Comparison of ENCODE assay signal across 16 cellular contexts in the genomic region with DNA sequence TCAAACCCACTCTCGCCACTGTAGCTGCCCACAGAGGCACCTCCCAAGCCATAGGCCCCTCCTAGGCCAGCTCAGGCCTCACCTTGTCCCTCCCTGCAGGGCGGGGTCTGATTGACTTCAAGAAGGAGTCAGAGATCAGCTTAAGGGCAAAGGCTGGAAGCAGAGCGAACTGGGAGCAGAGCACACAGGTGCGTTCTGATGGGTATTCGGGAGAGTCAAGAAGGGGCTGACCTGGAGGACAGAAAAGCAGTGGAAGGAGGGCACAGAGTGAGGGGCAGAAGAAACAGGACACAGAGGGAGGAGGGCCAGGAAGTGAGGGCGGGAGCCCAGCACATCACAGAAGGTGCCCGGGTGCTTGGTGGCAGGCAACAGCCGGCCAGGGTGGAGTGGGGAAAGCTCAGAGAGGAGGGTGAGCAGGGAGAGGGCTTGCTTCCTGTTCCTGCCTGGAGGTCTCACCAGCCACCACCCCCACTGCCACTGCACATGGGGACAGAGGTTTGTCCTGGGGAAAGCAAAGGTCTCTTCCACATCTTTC. TPM values are rescaled to one million over a fixed set of nuclear protein-coding genes. Genes with fewer than 3 reads are reported as not detected.
DNase-seq lines count a peak whose midpoint lies in the region; ATAC-seq and TF ChIP-seq lines count a peak whose summit lies in the region.
"Had no signal": no experiment of that assay in that cellular context is flagged by ENCODE, and none has a peak within 500 bp of the region (broad histone marks: within the 10 kb centered on the region; RNA-seq: fewer than 3 reads in every experiment).

A gene with protein sequence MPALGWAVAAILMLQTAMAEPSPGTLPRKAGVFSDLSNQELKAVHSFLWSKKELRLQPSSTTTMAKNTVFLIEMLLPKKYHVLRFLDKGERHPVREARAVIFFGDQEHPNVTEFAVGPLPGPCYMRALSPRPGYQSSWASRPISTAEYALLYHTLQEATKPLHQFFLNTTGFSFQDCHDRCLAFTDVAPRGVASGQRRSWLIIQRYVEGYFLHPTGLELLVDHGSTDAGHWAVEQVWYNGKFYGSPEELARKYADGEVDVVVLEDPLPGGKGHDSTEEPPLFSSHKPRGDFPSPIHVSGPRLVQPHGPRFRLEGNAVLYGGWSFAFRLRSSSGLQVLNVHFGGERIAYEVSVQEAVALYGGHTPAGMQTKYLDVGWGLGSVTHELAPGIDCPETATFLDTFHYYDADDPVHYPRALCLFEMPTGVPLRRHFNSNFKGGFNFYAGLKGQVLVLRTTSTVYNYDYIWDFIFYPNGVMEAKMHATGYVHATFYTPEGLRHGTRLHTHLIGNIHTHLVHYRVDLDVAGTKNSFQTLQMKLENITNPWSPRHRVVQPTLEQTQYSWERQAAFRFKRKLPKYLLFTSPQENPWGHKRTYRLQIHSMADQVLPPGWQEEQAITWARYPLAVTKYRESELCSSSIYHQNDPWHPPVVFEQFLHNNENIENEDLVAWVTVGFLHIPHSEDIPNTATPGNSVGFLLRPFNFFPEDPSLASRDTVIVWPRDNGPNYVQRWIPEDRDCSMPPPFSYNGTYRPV (plus strand): TSS at position 147 of the 535 bp plus-strand sequence. CDS start 3,954 bp downstream, outside the sequence.

- no peak within 1 kb of the TSS for H3K4me3 ChIP-seq in HCT116 (replicated peaks in 1 of 2; ENCODE audit: low read depth in 1 of 2, low read length in 2 of 2)
- no peak within 1 kb of the TSS for H3K4me3 ChIP-seq in esophagus muscularis mucosa
- H3K4me3 ChIP-seq in effector memory CD4-positive, alpha-beta T cell (ENCODE audit: insufficient read depth, low read depth, low read length, poor library complexity, severe bottlenecking), result no peak within 1 kb of the TSS
- H3K4me3 ChIP-seq: cardiac muscle cell, right atrium auricular region had no signal

- no peak for TF ChIP-seq POLR2A in HCT116 (IDR thresholded peaks at IDR 0.05; ENCODE audit: borderline replicate concordance, extremely low read depth, insufficient read depth, insufficient read length)
- no peak for TF ChIP-seq POLR2A in esophagus muscularis mucosa (IDR thresholded peaks at IDR 0.05; ENCODE audit: low read depth)

- RAD21 ChIA-PET in HCT116 (lab: Charles Lee; ENCODE audit: low non-redundant PET in 1 of 2, low total read pairs in 2 of 2, uncharacterized antibody in 2 of 2, unreplicated experiment in 2 of 2), result no interaction called here

- H3K36me3 ChIP-seq in HCT116 (ENCODE audit: control insufficient read depth in 1 of 2, insufficient read depth in 2 of 2, low read length in 2 of 2), result no peaks in the 10 kb centered on the region
- H3K36me3 ChIP-seq in esophagus muscularis mucosa, result no peaks in the 10 kb centered on the region
- no peaks in the 10 kb centered on the region for H3K36me3 ChIP-seq in effector memory CD4-positive, alpha-beta T cell (ENCODE audit: control insufficient read depth, insufficient read depth, low read length)
- H3K36me3 ChIP-seq: cardiac muscle cell, right atrium auricular region had no signal

- H3K9ac ChIP-seq in HCT116 (ENCODE audit: low read length), result no peak within 1 kb of the TSS

- CTCF ChIA-PET in HCT116 (lab: Charles Lee), result no interaction called here

- no peaks in the 10 kb centered on the region for H3K79me2 ChIP-seq in HCT116 (ENCODE audit: insufficient read depth, low read length)

- H3K4me1 ChIP-seq in HCT116 (ENCODE audit: control insufficient read depth in 1 of 2, insufficient read depth in 2 of 2, low read length in 2 of 2) (no peaks in the 10 kb centered on the region), esophagus muscularis mucosa (no peaks in the 10 kb centered on the region)
- no peaks in the 10 kb centered on the region for H3K4me1 ChIP-seq in effector memory CD4-positive, alpha-beta T cell (ENCODE audit: control insufficient read depth, insufficient read depth, low read length, poor library complexity, severe bottlenecking)
- H3K4me1 ChIP-seq: right atrium auricular region had no signal

- POLR2A ChIA-PET in HCT116 (lab: Charles Lee), result no interaction called here

- no peaks in the 10 kb centered on the region for H3K9me2 ChIP-seq in HCT116 (ENCODE audit: insufficient read depth)

- 71% methylated on average over 8 of the region's 8 CpGs for WGBS in esophagus muscularis mucosa

- no peak within 1 kb of the TSS for H2AFZ ChIP-seq in HCT116 (ENCODE audit: low read depth, low read length, poor library complexity, severe bottlenecking)

- H4K20me1 ChIP-seq in HCT116 (ENCODE audit: insufficient read depth), result no peaks in the 10 kb centered on the region

- DNase-seq in HCT116 (ENCODE audit: low read depth, low spot score) (no peak), NOMO-1 treated with dmso at 0.1 percent for 144 hours (lab: John Stamatoyannopoulos, UW; ENCODE audit: unreplicated experiment) (peak; percentile 44), esophagus muscularis mucosa (ENCODE audit: extremely low spot score) (peak; percentile 57), sciatic nerve (ENCODE audit: low spot score) (peak; percentile 45), OCI-M2 (lab: John Stamatoyannopoulos, UW; ENCODE audit: unreplicated experiment) (no peak), RKO (ENCODE audit: low spot score) (no peak)
- DNase-seq in effector memory CD4-positive, alpha-beta T cell, result no peak
- DNase-seq: activated CD4-positive, alpha-beta memory T cell treated with anti-CD3 and anti-CD28 coated beads for 36 hours; C1 segment of cervical spinal cord; midbrain; NCI-H2107; T-helper 9 cell had no signal

- H3K9me3 ChIP-seq in HCT116 (ENCODE audit: control insufficient read depth in 1 of 2, insufficient read depth in 1 of 2, low read depth in 1 of 2, low read length in 2 of 2), result no peaks in the 10 kb centered on the region
- no peaks in the 10 kb centered on the region for H3K9me3 ChIP-seq in esophagus muscularis mucosa
- no peaks in the 10 kb centered on the region for H3K9me3 ChIP-seq in effector memory CD4-positive, alpha-beta T cell (ENCODE audit: control insufficient read depth, low read length)
- H3K9me3 ChIP-seq: right atrium auricular region had no signal

- TF ChIP-seq CTCF in HCT116 (IDR thresholded peaks at IDR 0.05 in 2 of 3, conservative IDR thresholded peaks at IDR 0.05 in 1 of 3; ENCODE audit: borderline replicate concordance in 1 of 3, insufficient read depth in 1 of 3, low read depth in 2 of 3, low read length in 2 of 3) (no peak), esophagus muscularis mucosa (IDR thresholded peaks at IDR 0.05) (no peak)

- ATAC-seq in HCT116 (peak; percentile 71), sciatic nerve (no peak), GM18909 (IDR thresholded peaks at IDR 0.05; ENCODE audit: poor library complexity, unreplicated experiment) (no peak)

- H3K27me3 ChIP-seq in HCT116 (ENCODE audit: insufficient read depth, low read length) (peaks cover 26% of the 10 kb centered on the region), esophagus muscularis mucosa (peaks cover 0 to 42% (median 2%) of the 10 kb centered on the region in 4 donors)
- H3K27me3 ChIP-seq in effector memory CD4-positive, alpha-beta T cell (replicated peaks; ENCODE audit: control insufficient read depth, insufficient read depth, low read length, poor library complexity, severe bottlenecking), result no peaks in the 10 kb centered on the region
- H3K27me3 ChIP-seq: right atrium auricular region had no signal

- no peak within 1 kb of the TSS for H3K4me2 ChIP-seq in HCT116 (ENCODE audit: low read length)

- H3K27ac ChIP-seq in HCT116 (ENCODE audit: low read depth, low read length), result no peak within 1 kb of the TSS
- H3K27ac ChIP-seq in esophagus muscularis mucosa (replicated peaks in 1 of 4), result no peak within 1 kb of the TSS
- no peak within 1 kb of the TSS for H3K27ac ChIP-seq in effector memory CD4-positive, alpha-beta T cell (ENCODE audit: insufficient read depth, low read length, poor library complexity, severe bottlenecking)
- H3K27ac ChIP-seq: cardiac muscle cell, right atrium auricular region, RWPE1 had no signal

- TF ChIP-seq RAD21 in HCT116 (IDR thresholded peaks at IDR 0.05; ENCODE audit: low read depth), result no peak

- TF ChIP-seq EP300 in esophagus muscularis mucosa (IDR thresholded peaks at IDR 0.05), result no peak

- BruUV-seq in HCT116 (replicated peaks; lab: Mats Ljungman, UMichigan), result no TSS peak

- intact Hi-C loops in HCT116 (cut with micrococcal nuclease) (no loop called here), esophagus muscularis mucosa (cut with DNase I) (no loop called here), sciatic nerve (cut with DNase I) (no loop called here)

TF ChIP-seq in HCT116, 20 proteins besides CTCF, POLR2A, EP300 and RAD21:
- no peak for TF ChIP-seq SRF (IDR thresholded peaks at IDR 0.05; ENCODE audit: low read depth)
- no peak for TF ChIP-seq SP1 (IDR thresholded peaks at IDR 0.05; ENCODE audit: low read depth)
- TF ChIP-seq POLR2AphosphoS5 (IDR thresholded peaks at IDR 0.05; ENCODE audit: low read depth, low read length), result no peak
- TF ChIP-seq EZH2 (IDR thresholded peaks at IDR 0.05), result no peak
- TF ChIP-seq CBX3 (IDR thresholded peaks at IDR 0.05; ENCODE audit: low read depth), result no peak

RNA-seq across cellular contexts. Expression of the gene that starts here (rescaled TPM):
- total RNA-seq in HCT116 (2021; ENCODE audit: unreplicated experiment) (0.37 TPM), esophagus muscularis mucosa (under 1 TPM in 3 of 4 donors, not detected in 1; 0.23 to 0.45 (median 0.33) TPM), sciatic nerve (not detected)
- polyA plus RNA-seq in HCT116 (2012), result 0.36 and 0.47 TPM in 2 replicates
- total RNA-seq: activated CD4-positive, alpha-beta memory T cell treated with anti-CD3 and anti-CD28 coated beads for 36 hours; right atrium auricular region had no signal
- polyA plus RNA-seq: cardiac muscle cell had no signal

Comparison
In these comparisons a context has a peak if more than half of its experiments do, and no peak if none do; other contexts are left out.
1. Peak in ATAC-seq in HCT116; RNA of the gene not detected or under 1 TPM.
2. Peak in DNase-seq in esophagus muscularis mucosa; RNA of the gene not detected or under 1 TPM.
3. Peak in DNase-seq in sciatic nerve; RNA of the gene not detected or under 1 TPM.